ENCODE assay signal across 18 cellular contexts in the genomic region with DNA sequence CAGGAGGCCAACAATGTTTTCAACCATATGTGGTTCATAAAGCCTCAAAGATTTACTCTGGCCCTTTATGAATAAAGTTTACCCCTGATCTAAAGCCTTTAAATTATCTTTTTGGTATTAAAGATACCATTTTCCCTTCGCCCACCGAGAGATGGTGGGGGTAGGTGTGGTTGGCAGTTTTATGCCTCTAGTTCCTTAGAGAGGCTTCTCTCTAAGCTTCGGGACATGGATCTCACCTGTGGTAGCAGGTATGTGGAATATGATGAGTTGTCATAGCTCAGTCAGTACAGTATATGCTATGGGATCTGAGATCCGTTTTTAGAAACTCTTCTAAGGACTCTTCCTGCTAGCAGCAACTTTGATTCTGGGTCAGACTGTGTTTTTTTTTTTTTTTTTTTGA. TPM values are rescaled to one million over a fixed set of nuclear protein-coding genes. Genes with fewer than 3 reads are reported as not detected.
DNase-seq lines count a peak whose midpoint lies in the region; ATAC-seq and TF ChIP-seq lines count a peak whose summit lies in the region.
"Had no signal": no experiment of that assay in that cellular context is flagged by ENCODE, and none has a peak within 500 bp of the region (broad histone marks: within the 10 kb centered on the region; RNA-seq: fewer than 3 reads in every experiment).

No MANE protein-coding gene starts in this region.

- H4K20me1 ChIP-seq in H9 (ENCODE audit: control insufficient read depth, insufficient read depth, insufficient read length) = no peaks in the 10 kb centered on the region

- H4K5ac ChIP-seq in H9 (ENCODE audit: insufficient read length, low read depth, low read length) = no peak overlapping the region

- H3K56ac ChIP-seq in H9 (ENCODE audit: insufficient read length, low read depth, low read length) = no peak overlapping the region

- TF ChIP-seq CTCF in H9 (conservative IDR thresholded peaks at IDR 0.05) (no peak), chondrocyte (IDR thresholded peaks at IDR 0.05) (no peak), neural crest cell (conservative IDR thresholded peaks at IDR 0.05) (no peak), GM10248 (IDR thresholded peaks at IDR 0.05; ENCODE audit: control extremely low read depth, extremely low read depth, low read depth, missing control alignments) (no peak)

- CTCF ChIA-PET in activated CD4-positive, alpha-beta T cell treated with anti-CD3 and anti-CD28 coated beads for 36 hours (lab: Charles Lee) = interaction anchor here (0.6 to 1.4 kb wide), 5 partner anchors 9 to 219 kb away, joined by 3 to 7 read pairs (median 3); no protein-coding TSS in a partner anchor
- CTCF ChIA-PET in GM10248 (lab: Yijun Ruan, JAX) = interaction anchor here (0.8 to 18.9 kb wide), 6 partner anchors 8 to 363 kb away, joined by 3 to 215 read pairs (median 23); partner anchors contain the start of gene SHROOM1

- H3K79me2 ChIP-seq in H9 (ENCODE audit: insufficient read depth, low read length) = peaks cover 3% of the 10 kb centered on the region; the same call in 1 of the 2 replicates

- intact Hi-C loops in activated CD4-positive, alpha-beta T cell treated with anti-CD3 and anti-CD28 coated beads for 36 hours (cut with DNase I, micrococcal nuclease) = loop anchor here in 1 of 2 experiments (5.0 to 10.0 kb wide), 2 partner anchors 576 to 1234 kb away; partner anchors contain the start of genes RAPGEF6 and SLC22A4

- no peak overlapping the region for H3T11ph ChIP-seq in H9 (ENCODE audit: low read length)

- H3K4me3 Mint-ChIP-seq in activated CD4-positive, alpha-beta T cell treated with anti-CD3 and anti-CD28 coated beads for 36 hours = peak overlapping the region; percentile 24
- H3K4me3 Mint-ChIP-seq in H9 = peak overlapping the region; percentile 56 to 99; a peak in 2 of 5 replicates
- no peak overlapping the region for H3K4me3 Mint-ChIP-seq in chondrocyte (ENCODE audit: unreplicated experiment)
- H3K4me3 Mint-ChIP-seq in neural crest cell = peak overlapping the region; percentile 100

- H3K27me3 ChIP-seq in H9 (ENCODE audit: insufficient read depth, low read length) = no peaks in the 10 kb centered on the region
- H3K27me3 ChIP-seq: BLaER1 treated with 17β-estradiol and CSF1 and Interleukin-3, amounts not matched to agents 10 nM and 100 nM had no signal

- H3K27ac ChIP-seq in H9 (ENCODE audit: insufficient read length, low read depth, low read length) = no peak overlapping the region
- H3K27ac ChIP-seq: BLaER1 treated with 17β-estradiol and CSF1 and Interleukin-3, amounts not matched to agents 10 nM and 100 nM had no signal

- peaks cover 26% of the 10 kb centered on the region for H3K4me1 Mint-ChIP-seq in activated CD4-positive, alpha-beta T cell treated with anti-CD3 and anti-CD28 coated beads for 36 hours
- H3K4me1 Mint-ChIP-seq in H9 (peaks cover 17 to 21% of the 10 kb centered on the region in 2 experiments), chondrocyte (ENCODE audit: low read depth) (peaks cover 31% of the 10 kb centered on the region), neural crest cell (peaks cover 30% of the 10 kb centered on the region)

- no peak overlapping the region for H2BK12ac ChIP-seq in H9 (ENCODE audit: insufficient read length, low read depth, low read length)

- H2BK120ac ChIP-seq in H9 (ENCODE audit: low read depth, low read length, poor library complexity, severe bottlenecking) = no peak overlapping the region

- H3K9ac ChIP-seq in H9 (ENCODE audit: extremely low read depth, insufficient read length, low read length) = no peak overlapping the region

- POLR2A ChIA-PET in activated CD4-positive, alpha-beta T cell treated with anti-CD3 and anti-CD28 coated beads for 36 hours (lab: Charles Lee) = interaction anchor here (0.7 kb wide), 1 partner anchor 37 kb away, joined by 3 read pairs; no protein-coding TSS in a partner anchor
- POLR2A ChIA-PET in GM10248 (lab: Yijun Ruan, JAX) = no interaction called here

- no peak overlapping the region for H4K91ac ChIP-seq in H9 (ENCODE audit: insufficient read length, low read depth, low read length)

- H3K9me3 ChIP-seq in H9 (ENCODE audit: control insufficient read depth, low read depth, low read length) = no peaks in the 10 kb centered on the region
- H3K9me3 ChIP-seq: BLaER1 treated with 17β-estradiol and CSF1 and Interleukin-3, amounts not matched to agents 10 nM and 100 nM had no signal

- no peak overlapping the region for H3K4me2 ChIP-seq in H9 (ENCODE audit: insufficient read depth, insufficient read length, low read length)

- H2AFZ ChIP-seq in H9 (ENCODE audit: low read length) = no peak overlapping the region

- H2BK15ac ChIP-seq in H9 (ENCODE audit: low read depth, low read length) = no peak overlapping the region

- H2BK20ac ChIP-seq in H9 (ENCODE audit: low read depth, low read length, poor library complexity, severe bottlenecking) = no peak overlapping the region

- WGBS in H9 (ENCODE audit: extremely low coverage, insufficient read length, low lambda C conversion rate) = no CpG with 5 or more reads among the region's 4 CpGs

- no peak overlapping the region for H3K4ac ChIP-seq in H9 (ENCODE audit: low read depth, low read length)

- H3K14ac ChIP-seq in H9 (ENCODE audit: insufficient read depth, low read length) = no peak overlapping the region

- H2AK5ac ChIP-seq in H9 (ENCODE audit: insufficient read length, low read length) = no peak overlapping the region

- peaks cover 9% of the 10 kb centered on the region for H3K23me2 ChIP-seq in H9 (ENCODE audit: insufficient read length, low read depth, low read length, poor library complexity, severe bottlenecking)

- no peak overlapping the region for H2BK5ac ChIP-seq in H9 (ENCODE audit: insufficient read length, low read length)

- no peaks in the 10 kb centered on the region for H3K9me3 Mint-ChIP-seq in activated CD4-positive, alpha-beta T cell treated with anti-CD3 and anti-CD28 coated beads for 36 hours (ENCODE audit: low read depth)
- H3K9me3 Mint-ChIP-seq in H9 (peaks cover 0 to 4% of the 10 kb centered on the region in 2 experiments; a peak in 1 of 5 replicates), chondrocyte (ENCODE audit: low read depth) (no peaks in the 10 kb centered on the region), neural crest cell (no peaks in the 10 kb centered on the region)

- H3K4me1 ChIP-seq in H9 (ENCODE audit: insufficient read depth, low read length) = peaks cover 5% of the 10 kb centered on the region; the same call in 1 of the 2 replicates

- no peak overlapping the region for H4K8ac ChIP-seq in H9 (replicated peaks; ENCODE audit: insufficient read length, low read depth, low read length)

- H3K79me1 ChIP-seq in H9 (ENCODE audit: insufficient read depth, low read depth, low read length, poor library complexity, severe bottlenecking) = no peaks in the 10 kb centered on the region

- H3K18ac ChIP-seq in H9 (ENCODE audit: insufficient read length, low read depth, low read length) = no peak overlapping the region

- DNase-seq in activated CD4-positive, alpha-beta T cell treated with anti-CD3 and anti-CD28 coated beads for 36 hours = no peak
- no peak for DNase-seq in activated CD4-positive, alpha-beta T cell treated with anti-CD3 and anti-CD28 coated beads, Interleukin-2, amount 50 U/mL, for 48 hours
- DNase-seq in H9 (no peak), chondrocyte (ENCODE audit: low spot score) (no peak), neural crest cell (ENCODE audit: low read depth, low spot score) (no peak), NCI-H524 (lab: John Stamatoyannopoulos, UW) (no peak), NCI-H187 treated with DMSO at 0.1 percent for 48 hours (lab: John Stamatoyannopoulos, UW) (no peak), GM10248 (ENCODE audit: extremely low spot score) (no peak)
- DNase-seq: activated CD4-positive, alpha-beta T cell treated with anti-CD3 and anti-CD28 coated beads for 4 hours; activated effector memory CD4-positive, alpha-beta T cell treated with Interleukin-2 at 50 U/mL for 16 hours; DND-41; Karpas-422; NCI-H1092 treated with DMSO at 0.1 percent for 48 hours; NCI-H82; stimulated activated CD4-positive, alpha-beta T cell treated with anti-CD3 and anti-CD28 coated beads, Interleukin-15, amount 100 ng/mL, for 24 hours had no signal

- no peak for ATAC-seq in activated CD4-positive, alpha-beta T cell treated with anti-CD3 and anti-CD28 coated beads for 36 hours
- ATAC-seq: Panc1 had no signal

- peaks cover 50% of the 10 kb centered on the region for H3K36me3 Mint-ChIP-seq in activated CD4-positive, alpha-beta T cell treated with anti-CD3 and anti-CD28 coated beads for 36 hours (ENCODE audit: low read depth)
- H3K36me3 Mint-ChIP-seq in H9 (ENCODE audit: insufficient read depth in 1 of 3, low read depth in 3 of 3) (peaks cover 15 to 33% (median 24%) of the 10 kb centered on the region in 3 experiments), chondrocyte (ENCODE audit: low read depth) (peaks cover 15% of the 10 kb centered on the region), neural crest cell (ENCODE audit: low read depth) (peaks cover 16% of the 10 kb centered on the region)

- H3K23ac ChIP-seq in H9 (ENCODE audit: insufficient read length, low read depth, low read length) = no peak overlapping the region

- H3K27me3 Mint-ChIP-seq in activated CD4-positive, alpha-beta T cell treated with anti-CD3 and anti-CD28 coated beads for 36 hours = no peaks in the 10 kb centered on the region
- H3K27me3 Mint-ChIP-seq in H9 (ENCODE audit: low read depth) = no peaks in the 10 kb centered on the region
- H3K27me3 Mint-ChIP-seq in chondrocyte (ENCODE audit: low read depth) = no peaks in the 10 kb centered on the region
- peaks cover 4% of the 10 kb centered on the region for H3K27me3 Mint-ChIP-seq in neural crest cell (ENCODE audit: low read depth)

- H3K27ac Mint-ChIP-seq in activated CD4-positive, alpha-beta T cell treated with anti-CD3 and anti-CD28 coated beads for 36 hours = peak overlapping the region; percentile 55
- 0 out of 7 replicates have a peak overlapping the region, but pooled peaks of 2 of the 3 experiments have one; percentile 25 to 67 for H3K27ac Mint-ChIP-seq in H9
- H3K27ac Mint-ChIP-seq in chondrocyte (ENCODE audit: unreplicated experiment) = peak overlapping the region; percentile 75
- H3K27ac Mint-ChIP-seq in neural crest cell (ENCODE audit: unreplicated experiment) = no peak overlapping the region

RNA-seq across cellular contexts. Expression of gene UQCRQ, which starts 2.3 kb away (rescaled TPM):
- total RNA-seq in activated CD4-positive, alpha-beta T cell treated with anti-CD3 and anti-CD28 coated beads for 36 hours = 100 to 1,000 TPM; 299 to 537 TPM
- 293 and 306 TPM in 2 replicates for total RNA-seq in H9 (2021)
- total RNA-seq in chondrocyte = 378 to 436 TPM (median 403 TPM) in 3 replicates
- 274 and 293 TPM in 2 replicates for total RNA-seq in neural crest cell

RNA-seq across cellular contexts. Expression of gene GDF9, which starts 2.5 kb away (rescaled TPM):
- under 1 TPM; 0.41 to 0.69 TPM for total RNA-seq in activated CD4-positive, alpha-beta T cell treated with anti-CD3 and anti-CD28 coated beads for 36 hours
- total RNA-seq in H9 (2021) (0.24 and 0.57 TPM in 2 replicates), chondrocyte (0.29 to 0.38 TPM (median 0.30 TPM) in 3 replicates), neural crest cell (0.49 and 0.89 TPM in 2 replicates)

RNA-seq across cellular contexts. Expression of gene LEAP2, which starts 4.7 kb away (rescaled TPM):
- total RNA-seq in activated CD4-positive, alpha-beta T cell treated with anti-CD3 and anti-CD28 coated beads for 36 hours = 1 to 10 TPM; 2.5 to 3.1 TPM
- total RNA-seq in H9 (2021) (1.0 and 1.4 TPM in 2 replicates), chondrocyte (0.35 to 0.72 TPM (median 0.60 TPM) in 3 replicates), neural crest cell (2.9 and 3.1 TPM in 2 replicates)

RNA-seq across cellular contexts. Expression of gene SHROOM1, which starts 38.3 kb away (rescaled TPM):
- under 1 TPM; 0.63 to 0.89 TPM for total RNA-seq in activated CD4-positive, alpha-beta T cell treated with anti-CD3 and anti-CD28 coated beads for 36 hours
- 5.8 and 7.0 TPM in 2 replicates for total RNA-seq in H9 (2021)
- total RNA-seq in chondrocyte = 6.5 to 7.7 TPM (median 7.6 TPM) in 3 replicates
- 5.7 and 6.5 TPM in 2 replicates for total RNA-seq in neural crest cell

RNA-seq across cellular contexts. Expression of gene SOWAHA, which starts 55.7 kb away (rescaled TPM):
- under 1 TPM in 1 of 2 experiments, not detected in 1; 0.05 TPM for total RNA-seq in activated CD4-positive, alpha-beta T cell treated with anti-CD3 and anti-CD28 coated beads for 36 hours
- total RNA-seq in H9 (2021) (0.20 and 0.31 TPM in 2 replicates), chondrocyte (not detected in 3 replicates), neural crest cell (not detected in 2 replicates)
- total RNA-seq: SK-MEL-5 had no signal
